ENCODE assay signal across 25 cellular contexts in genomic region chr17:50337956-50338355, GRCh38. TPM values are rescaled to one million over a fixed set of nuclear protein-coding genes. Genes with fewer than 3 reads are reported as not detected.
A peak's percentile ranks its signal among the peaks of the same experiment; 100 is the strongest.
DNase-seq lines count a peak whose midpoint lies in the region; ATAC-seq and TF ChIP-seq lines count a peak whose summit lies in the region.
"Had no signal": no experiment of that assay in that cellular context is flagged by ENCODE, and none has a peak within 500 bp of the region (broad histone marks: within the 10 kb centered on the region; RNA-seq: fewer than 3 reads in every experiment).

No MANE protein-coding gene starts in this region.

- H3K4me3 ChIP-seq in PC-3 (ENCODE audit: low read length), result no peak overlapping the region
- H3K4me3 ChIP-seq: dorsolateral prefrontal cortex, heart right ventricle, MG63, right atrium auricular region had no signal

- H3K27me3 Mint-ChIP-seq in activated CD4-positive, alpha-beta memory T cell treated with anti-CD3 and anti-CD28 coated beads for 36 hours, result peaks cover 5% of the 10 kb centered on the region
- H3K27me3 Mint-ChIP-seq in activated CD4-positive, alpha-beta memory T cell treated with anti-CD3 and anti-CD28 coated beads, Interleukin-2, amount 10 ng/mL, durations not matched to agents 7 days and 5 days, result peaks cover 2% of the 10 kb centered on the region
- H3K27me3 Mint-ChIP-seq: activated naive CD4-positive, alpha-beta T cell treated with anti-CD3 and anti-CD28 coated beads, Interleukin-2, amount 50 U/mL, for 24 hours; naive thymus-derived CD8-positive, alpha-beta T cell; type B pancreatic cell had no signal

- H3K27ac ChIP-seq in PC-3 (ENCODE audit: low read length), result no peak overlapping the region
- H3K27ac ChIP-seq: dorsolateral prefrontal cortex, epithelial cell of prostate, heart right ventricle, right atrium auricular region, WERI-Rb-1 had no signal

- POLR2A ChIA-PET in activated CD4-positive, alpha-beta memory T cell treated with anti-CD3 and anti-CD28 coated beads for 36 hours (lab: Charles Lee), result no interaction called here
- POLR2A ChIA-PET in activated CD4-positive, alpha-beta memory T cell treated with anti-CD3 and anti-CD28 coated beads, Interleukin-2, amount 10 ng/mL, durations not matched to agents 7 days and 5 days (lab: Charles Lee), result interaction anchor here (1.2 kb wide), 1 partner anchor 9 kb away, joined by 4 read pairs; no protein-coding TSS in a partner anchor
- POLR2A ChIA-PET in PC-3 (lab: Charles Lee; ENCODE audit: unreplicated experiment), result no interaction called here

- peaks cover 10% of the 10 kb centered on the region for H3K9me3 Mint-ChIP-seq in activated CD4-positive, alpha-beta memory T cell treated with anti-CD3 and anti-CD28 coated beads for 36 hours
- peaks cover 3% of the 10 kb centered on the region for H3K9me3 Mint-ChIP-seq in activated CD4-positive, alpha-beta memory T cell treated with anti-CD3 and anti-CD28 coated beads, Interleukin-2, amount 10 ng/mL, durations not matched to agents 7 days and 5 days
- H3K9me3 Mint-ChIP-seq: activated naive CD4-positive, alpha-beta T cell treated with anti-CD3 and anti-CD28 coated beads, Interleukin-2, amount 50 U/mL, for 24 hours had no signal

- intact Hi-C loops in activated CD4-positive, alpha-beta memory T cell treated with anti-CD3 and anti-CD28 coated beads for 36 hours (cut with micrococcal nuclease), result no loop called here
- intact Hi-C loops in PC-3 (cut with micrococcal nuclease), result no loop called here

- no peaks in the 10 kb centered on the region for H3K9me2 ChIP-seq in PC-3 (replicated peaks; ENCODE audit: low read length)

- no peak overlapping the region for H3K27ac Mint-ChIP-seq in activated CD4-positive, alpha-beta memory T cell treated with anti-CD3 and anti-CD28 coated beads for 36 hours
- H3K27ac Mint-ChIP-seq in activated CD4-positive, alpha-beta memory T cell treated with anti-CD3 and anti-CD28 coated beads, Interleukin-2, amount 10 ng/mL, durations not matched to agents 7 days and 5 days, result no peak overlapping the region
- H3K27ac Mint-ChIP-seq: activated naive CD4-positive, alpha-beta T cell treated with anti-CD3 and anti-CD28 coated beads, Interleukin-2, amount 50 U/mL, for 24 hours; CD4-positive, alpha-beta memory T cell; naive thymus-derived CD8-positive, alpha-beta T cell; T-helper 17 cell; type B pancreatic cell had no signal

- H3K4me1 Mint-ChIP-seq in activated CD4-positive, alpha-beta memory T cell treated with anti-CD3 and anti-CD28 coated beads for 36 hours (ENCODE audit: low read depth), result peaks cover 9% of the 10 kb centered on the region
- peaks cover 8% of the 10 kb centered on the region for H3K4me1 Mint-ChIP-seq in activated CD4-positive, alpha-beta memory T cell treated with anti-CD3 and anti-CD28 coated beads, Interleukin-2, amount 10 ng/mL, durations not matched to agents 7 days and 5 days
- H3K4me1 Mint-ChIP-seq: central memory CD8-positive, alpha-beta T cell had no signal

- no peaks in the 10 kb centered on the region for H4K20me1 ChIP-seq in PC-3 (ENCODE audit: low read length)

- TF ChIP-seq CTCF in PC-3 (conservative IDR thresholded peaks at IDR 0.05; ENCODE audit: low read depth, low read length), result no peak

- BruUV-seq in PC-3 (replicated peaks; lab: Mats Ljungman, UMichigan), result no TSS peak

- H3K36me3 Mint-ChIP-seq in activated CD4-positive, alpha-beta memory T cell treated with anti-CD3 and anti-CD28 coated beads for 36 hours, result peaks cover 5% of the 10 kb centered on the region
- no peaks in the 10 kb centered on the region for H3K36me3 Mint-ChIP-seq in activated CD4-positive, alpha-beta memory T cell treated with anti-CD3 and anti-CD28 coated beads, Interleukin-2, amount 10 ng/mL, durations not matched to agents 7 days and 5 days (ENCODE audit: low read depth)
- H3K36me3 Mint-ChIP-seq: type B pancreatic cell had no signal

- no peaks in the 10 kb centered on the region for H3K36me3 ChIP-seq in PC-3 (ENCODE audit: low read depth, low read length)
- H3K36me3 ChIP-seq: heart right ventricle, MG63, right atrium auricular region, WERI-Rb-1 had no signal

- no peak overlapping the region for H3K9ac ChIP-seq in PC-3 (ENCODE audit: low read length)

- peak; percentile 97 for ATAC-seq in PC-3
- ATAC-seq: heart right ventricle; left lobe of liver; naive thymus-derived CD8-positive, alpha-beta T cell; T-helper 17 cell had no signal

- no peak overlapping the region for H2AFZ ChIP-seq in PC-3 (ENCODE audit: low read length)

- H3F3A ChIP-seq in PC-3 (ENCODE audit: low read length, unreplicated experiment), result no peaks in the 10 kb centered on the region

- H3K4me1 ChIP-seq in PC-3 (ENCODE audit: insufficient read depth, low read length), result peaks cover 8% of the 10 kb centered on the region
- H3K4me1 ChIP-seq: heart right ventricle, right atrium auricular region had no signal

- DNase-seq in activated CD4-positive, alpha-beta memory T cell treated with anti-CD3 and anti-CD28 coated beads for 36 hours, result peak; percentile 52
- no peak for DNase-seq in activated CD4-positive, alpha-beta memory T cell treated with anti-CD3 and anti-CD28 coated beads, Interleukin-2, amount 10 ng/mL, durations not matched to agents 7 days and 5 days
- DNase-seq in PC-3 (peak; percentile 78), islet precursor cell (peak; percentile 40), NCI-H82 treated with DMSO at 0.1 percent for 48 hours (lab: John Stamatoyannopoulos, UW; ENCODE audit: unreplicated experiment) (no peak), DMS153 (lab: John Stamatoyannopoulos, UW) (no peak)
- DNase-seq: 8988T; activated CD4-positive, alpha-beta T cell treated with anti-CD3 and anti-CD28 coated beads, Interleukin-2, amount 50 U/mL, for 1 hour; CD4-positive, alpha-beta memory T cell; heart right ventricle; mesendoderm; MG63; naive thymus-derived CD8-positive, alpha-beta T cell; NCI-H1436 treated with DMSO at 0.1 percent for 48 hours; NK-92 treated with Interleukin-12 subunit alpha and Interleukin-12 subunit beta, amount 100 ng/mL, for 24 hours; stimulated activated CD4-positive, alpha-beta T cell treated with anti-CD3 and anti-CD28 coated beads, Interleukin-12 subunit alpha, Interleukin-12 subunit beta, amount 100 ng/mL, for 4 hours; T-helper 17 cell; WERI-Rb-1 had no signal

- CTCF ChIA-PET in activated CD4-positive, alpha-beta memory T cell treated with anti-CD3 and anti-CD28 coated beads for 36 hours (lab: Charles Lee), result interaction anchor here (0.6 to 1.2 kb wide), 3 partner anchors 24 to 168 kb away, joined by 3 to 7 read pairs (median 6); no protein-coding TSS in a partner anchor
- CTCF ChIA-PET in activated CD4-positive, alpha-beta memory T cell treated with anti-CD3 and anti-CD28 coated beads, Interleukin-2, amount 10 ng/mL, durations not matched to agents 7 days and 5 days (lab: Charles Lee), result interaction anchor here (0.6 kb wide), 1 partner anchor 146 kb away, joined by 3 read pairs; no protein-coding TSS in a partner anchor
- CTCF ChIA-PET in PC-3 (lab: Charles Lee), result no interaction called here

- H3K4me2 ChIP-seq in PC-3 (ENCODE audit: low read length), result no peak overlapping the region

- no peaks in the 10 kb centered on the region for H3K27me3 ChIP-seq in PC-3 (ENCODE audit: low read length)
- H3K27me3 ChIP-seq: MG63, right atrium auricular region had no signal

- no peaks in the 10 kb centered on the region for H3K79me2 ChIP-seq in PC-3 (ENCODE audit: low read length)

- no peaks in the 10 kb centered on the region for H3K9me3 ChIP-seq in PC-3 (ENCODE audit: low read length)

- H3K4me3 Mint-ChIP-seq in activated CD4-positive, alpha-beta memory T cell treated with anti-CD3 and anti-CD28 coated beads for 36 hours, result no peak overlapping the region
- no peak overlapping the region for H3K4me3 Mint-ChIP-seq in activated CD4-positive, alpha-beta memory T cell treated with anti-CD3 and anti-CD28 coated beads, Interleukin-2, amount 10 ng/mL, durations not matched to agents 7 days and 5 days
- H3K4me3 Mint-ChIP-seq: activated naive CD4-positive, alpha-beta T cell treated with anti-CD3 and anti-CD28 coated beads, Interleukin-2, amount 50 U/mL, for 24 hours; CD4-positive, alpha-beta memory T cell; central memory CD8-positive, alpha-beta T cell; naive thymus-derived CD8-positive, alpha-beta T cell; T-helper 17 cell; type B pancreatic cell had no signal

RNA-seq across cellular contexts. Expression of gene XYLT2, which starts 8.0 kb away (rescaled TPM):
- total RNA-seq in activated CD4-positive, alpha-beta memory T cell treated with anti-CD3 and anti-CD28 coated beads for 36 hours, result 10 to 100 TPM; 41.3 to 43.3 TPM
- total RNA-seq in activated CD4-positive, alpha-beta memory T cell treated with anti-CD3 and anti-CD28 coated beads, Interleukin-2, amount 10 ng/mL, durations not matched to agents 7 days and 5 days, result 10 to 100 TPM; 26.7 to 29.7 TPM
- total RNA-seq in PC-3 (2014; rRNA removed), result 53.5 and 54.3 TPM in 2 replicates

RNA-seq across cellular contexts. Expression of gene MRPL27, which starts 35.0 kb away (rescaled TPM):
- 10 to 100 TPM; 53.9 to 64.5 TPM for total RNA-seq in activated CD4-positive, alpha-beta memory T cell treated with anti-CD3 and anti-CD28 coated beads for 36 hours
- 10 to 100 TPM; 56.5 to 57.5 TPM for total RNA-seq in activated CD4-positive, alpha-beta memory T cell treated with anti-CD3 and anti-CD28 coated beads, Interleukin-2, amount 10 ng/mL, durations not matched to agents 7 days and 5 days
- 168 and 173 TPM in 2 replicates for total RNA-seq in PC-3 (2014; rRNA removed)

RNA-seq across cellular contexts. Expression of gene EME1, which starts 35.1 kb away (rescaled TPM):
- total RNA-seq in activated CD4-positive, alpha-beta memory T cell treated with anti-CD3 and anti-CD28 coated beads for 36 hours, result 10 to 100 TPM; 47.7 to 48.1 TPM
- 10 to 100 TPM; 25.1 to 26.1 TPM for total RNA-seq in activated CD4-positive, alpha-beta memory T cell treated with anti-CD3 and anti-CD28 coated beads, Interleukin-2, amount 10 ng/mL, durations not matched to agents 7 days and 5 days
- total RNA-seq in PC-3 (2014; rRNA removed), result 20.0 and 28.0 TPM in 2 replicates

RNA-seq across cellular contexts. Expression of gene LRRC59, which starts 59.4 kb away (rescaled TPM):
- 10 to 100 TPM; 77.1 to 78.8 TPM for total RNA-seq in activated CD4-positive, alpha-beta memory T cell treated with anti-CD3 and anti-CD28 coated beads for 36 hours
- total RNA-seq in activated CD4-positive, alpha-beta memory T cell treated with anti-CD3 and anti-CD28 coated beads, Interleukin-2, amount 10 ng/mL, durations not matched to agents 7 days and 5 days, result 10 to 100 TPM; 67.1 to 68.9 TPM
- 324 and 427 TPM in 2 replicates for total RNA-seq in PC-3 (2014; rRNA removed)

Comparison
In these comparisons a context has a peak if more than half of its experiments do, and no peak if none do; other contexts are left out.
1. DNase-seq: peak in activated CD4-positive, alpha-beta memory T cell treated with anti-CD3 and anti-CD28 coated beads for 36 hours (single experiment), PC-3 (single experiment) and islet precursor cell (single experiment); none in activated CD4-positive, alpha-beta memory T cell treated with anti-CD3 and anti-CD28 coated beads, Interleukin-2, amount 10 ng/mL, durations not matched to agents 7 days and 5 days (single experiment), NCI-H82 treated with DMSO at 0.1 percent for 48 hours (single experiment) and DMS153 (single experiment).